24 cellular contexts compared by ENCODE assay signal in genomic region chr14:96727076-96727475, GRCh38.
"Had no signal": no experiment of that assay in that cellular context is flagged by ENCODE, and none has a peak within 500 bp of the region (broad histone marks: within the 10 kb centered on the region; RNA-seq: fewer than 3 reads in every experiment).

No MANE protein-coding gene starts in this region.

- H3K27ac Mint-ChIP-seq: activated T-cell treated with anti-CD3 and anti-CD28 coated beads, Interleukin-2, amount 50 U/mL, for 24 hours; nephron; stimulated activated naive B cell treated with anti-CD40 and anti-IgM and Interleukin-4, amounts not matched to agents 10 μg/mL and 1 μg/mL and 100 μg/mL, for 72 hours; T-cell; T-helper 2 cell treated with Interferon-gamma antibody and Interleukin-4, amounts not matched to agents 5 μg/mL and 100 μg/mL, for 36 hours had no signal

- H3K27me3 ChIP-seq: brain microvascular endothelial cell, thyroid gland, upper lobe of right lung had no signal

- H2AFZ ChIP-seq: parathyroid adenoma had no signal

- H3K36me3 Mint-ChIP-seq: stimulated activated naive B cell treated with anti-CD40 and anti-IgM and Interleukin-4, amounts not matched to agents 10 μg/mL and 1 μg/mL and 100 μg/mL, for 72 hours; T-cell had no signal

- H3K79me2 ChIP-seq: parathyroid adenoma had no signal

- ATAC-seq: heart left ventricle; psoas muscle; stimulated activated naive B cell treated with anti-CD40 and anti-IgM and Interleukin-4, amounts not matched to agents 10 μg/mL and 1 μg/mL and 100 μg/mL, for 72 hours; T-cell; upper lobe of right lung had no signal

- H3K9ac ChIP-seq: parathyroid adenoma had no signal

- H3K4me3 ChIP-seq: heart left ventricle, psoas muscle, stomach, thyroid gland, upper lobe of right lung had no signal

- H3K4me1 Mint-ChIP-seq: nephron, T-cell had no signal

- H3K9me3 Mint-ChIP-seq: activated T-cell treated with anti-CD3 and anti-CD28 coated beads, Interleukin-2, amount 50 U/mL, for 24 hours; stimulated activated naive B cell treated with anti-CD40 and anti-IgM and Interleukin-4, amounts not matched to agents 10 μg/mL and 1 μg/mL and 100 μg/mL, for 72 hours; T-cell; T-helper 2 cell treated with Interferon-gamma antibody and Interleukin-4, amounts not matched to agents 5 μg/mL and 100 μg/mL, for 36 hours had no signal

- H3K27ac ChIP-seq: brain microvascular endothelial cell, heart left ventricle, parathyroid adenoma, psoas muscle, stomach, thyroid gland, upper lobe of right lung had no signal

- H3K4me1 ChIP-seq: heart left ventricle, parathyroid adenoma, psoas muscle, stomach, thyroid gland, upper lobe of right lung had no signal

- H3K9me3 ChIP-seq: psoas muscle, thyroid gland, upper lobe of right lung had no signal

- H3K4me3 Mint-ChIP-seq: activated T-cell treated with anti-CD3 and anti-CD28 coated beads, Interleukin-2, amount 50 U/mL, for 24 hours; nephron; stimulated activated naive B cell treated with anti-CD40 and anti-IgM and Interleukin-4, amounts not matched to agents 10 μg/mL and 1 μg/mL and 100 μg/mL, for 72 hours; T-cell; T-helper 2 cell treated with Interferon-gamma antibody and Interleukin-4, amounts not matched to agents 5 μg/mL and 100 μg/mL, for 36 hours had no signal

- H3K36me3 ChIP-seq: brain microvascular endothelial cell, heart left ventricle, stomach, thyroid gland, upper lobe of right lung had no signal

- DNase-seq: activated CD4-positive, alpha-beta T cell treated with anti-CD3 and anti-CD28 coated beads for 48 hours; activated CD4-positive, alpha-beta T cell treated with anti-CD3 and anti-CD28 coated beads, Interleukin-2, amount 50 U/mL, for 48 hours; activated CD8-positive, alpha-beta memory T cell treated with anti-CD3 and anti-CD28 coated beads for 24 hours; activated gamma-delta T cell treated with Interleukin-2 at 50 U/mL for 16 hours; activated naive CD4-positive, alpha-beta T cell treated with anti-CD3 and anti-CD28 coated beads, Interleukin-2, amount 50 U/mL, for 16 hours; activated T-cell treated with anti-CD3 and anti-CD28 coated beads, Interleukin-2, amount 50 U/mL, for 24 hours; amniotic stem cell; brain microvascular endothelial cell; cortex of kidney; heart left ventricle; hypothalamus; psoas muscle; stimulated activated CD4-positive, alpha-beta T cell treated with anti-CD3 and anti-CD28 coated beads, Interleukin-15, amount 100 ng/mL, for 24 hours; stimulated activated CD4-positive, alpha-beta T cell treated with anti-CD3 and anti-CD28 coated beads, Interleukin-2, amount 100 ng/mL, for 24 hours; stimulated activated naive B cell treated with anti-CD40 and anti-IgM and Interleukin-4, amounts not matched to agents 10 μg/mL and 1 μg/mL and 100 μg/mL, for 72 hours; stomach; T-cell; thyroid gland; upper lobe of right lung had no signal

- FAIRE-seq: astrocyte, endothelial cell of umbilical vein had no signal
